ENCODE assay signal across 39 cellular contexts in genomic region chr15:59157840-59158700, GRCh38. TPM values are rescaled to one million over a fixed set of nuclear protein-coding genes. Genes with fewer than 3 reads are reported as not detected.
A peak's percentile ranks its signal among the peaks of the same experiment; 100 is the strongest.
DNase-seq lines count a peak whose midpoint lies in the region; ATAC-seq and TF ChIP-seq lines count a peak whose summit lies in the region.
"Had no signal": no experiment of that assay in that cellular context is flagged by ENCODE, and none has a peak within 500 bp of the region (broad histone marks: within the 10 kb centered on the region; RNA-seq: fewer than 3 reads in every experiment).

No MANE protein-coding gene starts in this region.

- no peak for ATAC-seq in RWPE2 (ENCODE audit: low read depth)
- ATAC-seq in stimulated activated naive B cell treated with anti-CD40 and anti-IgM and Interleukin-4, amounts not matched to agents 10 μg/mL and 1 μg/mL and 100 μg/mL, for 72 hours (replicated peaks) = no peak
- no peak for ATAC-seq in effector memory CD8-positive, alpha-beta T cell (replicated peaks)
- ATAC-seq: foreskin keratinocyte; heart right ventricle; naive thymus-derived CD8-positive, alpha-beta T cell; psoas muscle; stimulated activated effector memory CD8-positive, alpha-beta T cell treated with anti-CD3 and anti-CD28 coated beads, Interleukin-12 subunit alpha, Interleukin-12 subunit beta, amount 100 ng/mL, for 72 hours; T-cell had no signal

- no peaks in the 10 kb centered on the region for H3K4me1 ChIP-seq in RWPE2 (ENCODE audit: insufficient read depth, poor library complexity, severe bottlenecking)
- peaks cover 0 to 26% (median 12%) of the 10 kb centered on the region in 3 donors for H3K4me1 ChIP-seq in esophagus squamous epithelium
- H3K4me1 ChIP-seq: ascending aorta, foreskin keratinocyte, heart right ventricle, psoas muscle, SJCRH30 had no signal

- 73 to 76% methylated on average over 9 of the region's 9 CpGs for WGBS in esophagus squamous epithelium, 2 donors

- H3K9me3 ChIP-seq in RWPE2 (ENCODE audit: severe bottlenecking) = no peaks in the 10 kb centered on the region
- H3K9me3 ChIP-seq in esophagus squamous epithelium = no peaks in the 10 kb centered on the region
- H3K9me3 ChIP-seq: ascending aorta, heart right ventricle, psoas muscle, SJCRH30, upper lobe of left lung had no signal

- TF ChIP-seq CTCF in RWPE2 (IDR thresholded peaks at IDR 0.05; ENCODE audit: poor library complexity, severe bottlenecking) (no peak), esophagus squamous epithelium (IDR thresholded peaks at IDR 0.05) (no peak)

- H3K4me1 Mint-ChIP-seq in stimulated activated naive B cell treated with anti-CD40 and anti-IgM and Interleukin-4, amounts not matched to agents 10 μg/mL and 1 μg/mL and 100 μg/mL, for 72 hours = peaks cover 0 to 4% of the 10 kb centered on the region in 2 donors
- H3K4me1 Mint-ChIP-seq in effector memory CD8-positive, alpha-beta T cell (ENCODE audit: low read depth in 2 of 2) = no peaks in the 10 kb centered on the region
- H3K4me1 Mint-ChIP-seq: activated B cell treated with CpG ODN at 0.5 μM for 24 hours; activated naive CD8-positive, alpha-beta T cell treated with anti-CD3 and anti-CD28 coated beads, Interleukin-2, amount 10 ng/mL, durations not matched to agents 7 days and 5 days; CD4-positive, CD25-positive, alpha-beta regulatory T cell; naive thymus-derived CD8-positive, alpha-beta T cell; stimulated activated effector memory CD8-positive, alpha-beta T cell treated with anti-CD3 and anti-CD28 coated beads, Interleukin-12 subunit alpha, Interleukin-12 subunit beta, amount 100 ng/mL, for 72 hours; T-cell had no signal

- H3K36me3 ChIP-seq in RWPE2 (ENCODE audit: low read depth) (peaks cover 98% of the 10 kb centered on the region), esophagus squamous epithelium (peaks cover 0 to 100% (median 18%) of the 10 kb centered on the region in 3 donors)

- H3K36me3 Mint-ChIP-seq in stimulated activated naive B cell treated with anti-CD40 and anti-IgM and Interleukin-4, amounts not matched to agents 10 μg/mL and 1 μg/mL and 100 μg/mL, for 72 hours = peaks cover 43 to 66% of the 10 kb centered on the region in 2 donors
- no peaks in the 10 kb centered on the region for H3K36me3 Mint-ChIP-seq in effector memory CD8-positive, alpha-beta T cell (ENCODE audit: insufficient read depth)
- H3K36me3 Mint-ChIP-seq: CD4-positive, CD25-positive, alpha-beta regulatory T cell; naive thymus-derived CD8-positive, alpha-beta T cell; stimulated activated effector memory CD8-positive, alpha-beta T cell treated with anti-CD3 and anti-CD28 coated beads, Interleukin-12 subunit alpha, Interleukin-12 subunit beta, amount 100 ng/mL, for 72 hours; T-cell had no signal

- peak overlapping the region; percentile 48 for H3K27ac Mint-ChIP-seq in stimulated activated naive B cell treated with anti-CD40 and anti-IgM and Interleukin-4, amounts not matched to agents 10 μg/mL and 1 μg/mL and 100 μg/mL, for 72 hours
- H3K27ac Mint-ChIP-seq in effector memory CD8-positive, alpha-beta T cell = no peak overlapping the region
- H3K27ac Mint-ChIP-seq: activated B cell treated with CpG ODN at 0.5 μM for 24 hours; activated T-cell treated with anti-CD3 and anti-CD28 coated beads, Interleukin-2, amount 50 U/mL, for 24 hours; CD4-positive, CD25-positive, alpha-beta regulatory T cell; HFFc6; naive thymus-derived CD8-positive, alpha-beta T cell; stimulated activated effector memory CD8-positive, alpha-beta T cell treated with anti-CD3 and anti-CD28 coated beads, Interleukin-12 subunit alpha, Interleukin-12 subunit beta, amount 100 ng/mL, for 72 hours; T-cell had no signal

- no peak overlapping the region for H3K4me3 Mint-ChIP-seq in stimulated activated naive B cell treated with anti-CD40 and anti-IgM and Interleukin-4, amounts not matched to agents 10 μg/mL and 1 μg/mL and 100 μg/mL, for 72 hours
- no peak overlapping the region for H3K4me3 Mint-ChIP-seq in effector memory CD8-positive, alpha-beta T cell
- H3K4me3 Mint-ChIP-seq: activated B cell treated with CpG ODN at 0.5 μM for 24 hours; activated naive CD8-positive, alpha-beta T cell treated with anti-CD3 and anti-CD28 coated beads, Interleukin-2, amount 10 ng/mL, durations not matched to agents 7 days and 5 days; activated T-cell treated with anti-CD3 and anti-CD28 coated beads, Interleukin-2, amount 50 U/mL, for 24 hours; CD4-positive, CD25-positive, alpha-beta regulatory T cell; HFFc6; naive thymus-derived CD8-positive, alpha-beta T cell; stimulated activated effector memory CD8-positive, alpha-beta T cell treated with anti-CD3 and anti-CD28 coated beads, Interleukin-12 subunit alpha, Interleukin-12 subunit beta, amount 100 ng/mL, for 72 hours; T-cell had no signal

- DNase-seq in NCI-H187 treated with DMSO at 0.1 percent for 48 hours (lab: John Stamatoyannopoulos, UW) (peak; percentile 49), NCI-H187 (lab: John Stamatoyannopoulos, UW) (no peak), RWPE2 (ENCODE audit: low spot score) (peak; percentile 30), esophagus squamous epithelium (lab: John Stamatoyannopoulos, UW) (no peak), cerebellum (ENCODE audit: low spot score) (no peak), SW 1271 (lab: John Stamatoyannopoulos, UW) (no peak)
- no peak for DNase-seq in stimulated activated naive B cell treated with anti-CD40 and anti-IgM and Interleukin-4, amounts not matched to agents 10 μg/mL and 1 μg/mL and 100 μg/mL, for 72 hours
- no peak for DNase-seq in effector memory CD8-positive, alpha-beta T cell
- DNase-seq: activated B cell treated with CpG ODN at 0.5 μM for 24 hours; activated gamma-delta T cell; activated naive CD8-positive, alpha-beta T cell treated with anti-CD3 and anti-CD28 coated beads, Interleukin-2, amount 10 ng/mL, durations not matched to agents 7 days and 5 days; activated T-cell treated with anti-CD3 and anti-CD28 coated beads, Interleukin-2, amount 50 U/mL, for 24 hours; CD4-positive, CD25-positive, alpha-beta regulatory T cell; effector memory CD4-positive, alpha-beta T cell; erythroblast; foreskin keratinocyte; heart right ventricle; HFFc6; Kasumi-1; naive thymus-derived CD8-positive, alpha-beta T cell; NCI-H1694 treated with DMSO at 0.1 percent for 48 hours; NCI-H2227 treated with DMSO at 0.1 percent for 48 hours; nucleus accumbens; psoas muscle; SJCRH30; stimulated activated CD4-positive, alpha-beta T cell treated with anti-CD3 and anti-CD28 coated beads, Interleukin-15, amount 100 ng/mL, for 24 hours; T-cell had no signal

- no peak overlapping the region for H3K4me3 ChIP-seq in RWPE2 (ENCODE audit: severe bottlenecking)
- no peak overlapping the region for H3K4me3 ChIP-seq in esophagus squamous epithelium
- H3K4me3 ChIP-seq: ascending aorta, coronary artery, heart right ventricle, psoas muscle, SJCRH30, upper lobe of left lung had no signal

- no peak overlapping the region for H3K27ac ChIP-seq in RWPE2 (ENCODE audit: poor library complexity, severe bottlenecking)
- H3K27ac ChIP-seq in esophagus squamous epithelium = peak overlapping the region; percentile 24 to 85 (median 49)
- H3K27ac ChIP-seq: ascending aorta, coronary artery, foreskin keratinocyte, heart right ventricle, psoas muscle, SJCRH30 had no signal

- H3K27me3 Mint-ChIP-seq in stimulated activated naive B cell treated with anti-CD40 and anti-IgM and Interleukin-4, amounts not matched to agents 10 μg/mL and 1 μg/mL and 100 μg/mL, for 72 hours = no peaks in the 10 kb centered on the region
- no peaks in the 10 kb centered on the region for H3K27me3 Mint-ChIP-seq in effector memory CD8-positive, alpha-beta T cell
- H3K27me3 Mint-ChIP-seq: activated B cell treated with CpG ODN at 0.5 μM for 24 hours; activated naive CD8-positive, alpha-beta T cell treated with anti-CD3 and anti-CD28 coated beads, Interleukin-2, amount 10 ng/mL, durations not matched to agents 7 days and 5 days; activated T-cell treated with anti-CD3 and anti-CD28 coated beads, Interleukin-2, amount 50 U/mL, for 24 hours; CD4-positive, CD25-positive, alpha-beta regulatory T cell; naive thymus-derived CD8-positive, alpha-beta T cell; T-cell had no signal

- TF ChIP-seq POLR2A in esophagus squamous epithelium (IDR thresholded peaks at IDR 0.05) = no peak

- H3K27me3 ChIP-seq in RWPE2 (ENCODE audit: insufficient read depth, poor library complexity, severe bottlenecking) (no peaks in the 10 kb centered on the region), esophagus squamous epithelium (no peaks in the 10 kb centered on the region)
- H3K27me3 ChIP-seq: ascending aorta, foreskin keratinocyte, heart right ventricle, SJCRH30, upper lobe of left lung had no signal

- intact Hi-C loops in esophagus squamous epithelium (cut with DNase I) = no loop called here

- no peaks in the 10 kb centered on the region for H3K9me3 Mint-ChIP-seq in stimulated activated naive B cell treated with anti-CD40 and anti-IgM and Interleukin-4, amounts not matched to agents 10 μg/mL and 1 μg/mL and 100 μg/mL, for 72 hours
- no peaks in the 10 kb centered on the region for H3K9me3 Mint-ChIP-seq in effector memory CD8-positive, alpha-beta T cell
- H3K9me3 Mint-ChIP-seq: activated B cell treated with CpG ODN at 0.5 μM for 24 hours; activated naive CD8-positive, alpha-beta T cell treated with anti-CD3 and anti-CD28 coated beads, Interleukin-2, amount 10 ng/mL, durations not matched to agents 7 days and 5 days; activated T-cell treated with anti-CD3 and anti-CD28 coated beads, Interleukin-2, amount 50 U/mL, for 24 hours; CD4-positive, CD25-positive, alpha-beta regulatory T cell; HFFc6; naive thymus-derived CD8-positive, alpha-beta T cell; stimulated activated effector memory CD8-positive, alpha-beta T cell treated with anti-CD3 and anti-CD28 coated beads, Interleukin-12 subunit alpha, Interleukin-12 subunit beta, amount 100 ng/mL, for 72 hours; T-cell had no signal

RNA-seq across cellular contexts. Expression of gene LDHAL6B, which starts 48.6 kb away (rescaled TPM):
- total RNA-seq in esophagus squamous epithelium = not detected
- total RNA-seq in cerebellum = not detected
- total RNA-seq: activated B cell treated with CpG ODN at 0.5 μM for 24 hours; activated naive CD8-positive, alpha-beta T cell treated with anti-CD3 and anti-CD28 coated beads, Interleukin-2, amount 10 ng/mL, durations not matched to agents 7 days and 5 days; ascending aorta; cardiac septum; CD4-positive, CD25-positive, alpha-beta regulatory T cell; Daoy; foreskin keratinocyte; H1; heart right ventricle; HFFc6; kidney; liver; mononuclear cell; naive thymus-derived CD8-positive, alpha-beta T cell; psoas muscle; RPMI7951; SJCRH30; subcutaneous adipose tissue; T-cell had no signal

RNA-seq across cellular contexts. Expression of gene CCNB2, which starts 53.1 kb away (rescaled TPM):
- total RNA-seq in esophagus squamous epithelium (10 to 100 TPM; 12.2 to 38.9 (median 23.0) TPM), cerebellum (18.6 TPM)
- total RNA-seq: ascending aorta had no signal

Comparison
In these comparisons a context has a peak if more than half of its experiments do, and no peak if none do; other contexts are left out.
1. DNase-seq: peak in NCI-H187 treated with DMSO at 0.1 percent for 48 hours (single experiment) and RWPE2 (single experiment); none in NCI-H187 (0 of 2), esophagus squamous epithelium (single experiment), stimulated activated naive B cell treated with anti-CD40 and anti-IgM and Interleukin-4, amounts not matched to agents 10 μg/mL and 1 μg/mL and 100 μg/mL, for 72 hours (single experiment), cerebellum (single experiment), SW 1271 (0 of 2) and effector memory CD8-positive, alpha-beta T cell (0 of 3).